16 cellular contexts compared by ENCODE assay signal in genomic region chr5:102975457-102976182, GRCh38.
DNase-seq lines count a peak whose midpoint lies in the region; ATAC-seq and TF ChIP-seq lines count a peak whose summit lies in the region.
"Had no signal": no experiment of that assay in that cellular context is flagged by ENCODE, and none has a peak within 500 bp of the region (broad histone marks: within the 10 kb centered on the region; RNA-seq: fewer than 3 reads in every experiment).

No MANE protein-coding gene starts in this region.

- no peak for ATAC-seq in thoracic aorta (ENCODE audit: insufficient number of reproducible peaks, low FRiP score, low read depth)
- ATAC-seq in T-helper 17 cell, result no peak
- ATAC-seq: gastroesophageal sphincter; naive thymus-derived CD8-positive, alpha-beta T cell; Panc1 had no signal

- peaks cover 14 to 24% of the 10 kb centered on the region in 2 donors for H3K4me1 ChIP-seq in thoracic aorta (ENCODE audit: control insufficient read depth in 1 of 2, low read depth in 2 of 2)
- no peaks in the 10 kb centered on the region for H3K4me1 ChIP-seq in thyroid gland
- H3K4me1 ChIP-seq: gastroesophageal sphincter had no signal

- no peak for TF ChIP-seq POLR2A in thyroid gland (IDR thresholded peaks at IDR 0.05)

- H3K36me3 ChIP-seq in thoracic aorta (no peaks in the 10 kb centered on the region), thyroid gland (no peaks in the 10 kb centered on the region)
- H3K36me3 ChIP-seq: tibial nerve had no signal

- no peak overlapping the region for H3K4me3 ChIP-seq in foreskin fibroblast (ENCODE audit: low read depth in 1 of 2, low read length in 2 of 2)
- no peak overlapping the region for H3K4me3 ChIP-seq in thoracic aorta
- no peak overlapping the region for H3K4me3 ChIP-seq in thyroid gland (replicated peaks in 1 of 3)
- H3K4me3 ChIP-seq: gastroesophageal sphincter, tibial nerve had no signal

- DNase-seq in activated T-cell treated with anti-CD3 and anti-CD28 coated beads, Interleukin-2, amount 50 U/mL, for 24 hours, result no peak
- no peak for DNase-seq in activated T-cell treated with anti-CD3 and anti-CD28 coated beads, Interleukin-2, amount 50 U/mL, for 1 hour
- DNase-seq in astrocyte of the hippocampus (ENCODE audit: low read depth, low spot score) (peak; percentile 49), foreskin fibroblast (peak; percentile 15 to 31), thoracic aorta (ENCODE audit: low spot score) (no peak), thyroid gland (no peak), GF-D8 (lab: John Stamatoyannopoulos, UW) (no peak), T-helper 17 cell (no peak)
- DNase-seq: 8988T; activated CD4-positive, alpha-beta memory T cell treated with anti-CD3 and anti-CD28 coated beads for 36 hours; activated gamma-delta T cell; naive thymus-derived CD8-positive, alpha-beta T cell; NCI-H510A treated with DMSO at 0.1 percent for 48 hours had no signal

- H3K4me3 Mint-ChIP-seq in activated T-cell treated with anti-CD3 and anti-CD28 coated beads, Interleukin-2, amount 50 U/mL, for 24 hours, result no peak overlapping the region
- no peak overlapping the region for H3K4me3 Mint-ChIP-seq in T-helper 17 cell
- H3K4me3 Mint-ChIP-seq: activated CD4-positive, alpha-beta memory T cell treated with anti-CD3 and anti-CD28 coated beads for 36 hours; naive thymus-derived CD8-positive, alpha-beta T cell had no signal

- no peaks in the 10 kb centered on the region for H3K27me3 ChIP-seq in thoracic aorta (replicated peaks; ENCODE audit: insufficient read depth)
- no peaks in the 10 kb centered on the region for H3K27me3 ChIP-seq in thyroid gland
- H3K27me3 ChIP-seq: gastroesophageal sphincter, tibial nerve had no signal

- H3K4me1 Mint-ChIP-seq in activated T-cell treated with anti-CD3 and anti-CD28 coated beads, Interleukin-2, amount 50 U/mL, for 24 hours (ENCODE audit: low read depth), result peaks cover 1% of the 10 kb centered on the region
- no peaks in the 10 kb centered on the region for H3K4me1 Mint-ChIP-seq in T-helper 17 cell
- H3K4me1 Mint-ChIP-seq: naive thymus-derived CD8-positive, alpha-beta T cell had no signal

- H3K9me3 Mint-ChIP-seq in activated T-cell treated with anti-CD3 and anti-CD28 coated beads, Interleukin-2, amount 50 U/mL, for 24 hours, result no peaks in the 10 kb centered on the region
- H3K9me3 Mint-ChIP-seq: activated CD4-positive, alpha-beta memory T cell treated with anti-CD3 and anti-CD28 coated beads for 36 hours; naive thymus-derived CD8-positive, alpha-beta T cell had no signal

- intact Hi-C loops in thyroid gland (cut with DNase I), result no loop called here

- H3K36me3 Mint-ChIP-seq in activated T-cell treated with anti-CD3 and anti-CD28 coated beads, Interleukin-2, amount 50 U/mL, for 24 hours (ENCODE audit: low read depth), result peaks cover 36% of the 10 kb centered on the region
- H3K36me3 Mint-ChIP-seq in T-helper 17 cell (ENCODE audit: low read depth), result peaks cover 3% of the 10 kb centered on the region
- H3K36me3 Mint-ChIP-seq: naive thymus-derived CD8-positive, alpha-beta T cell had no signal

- peak overlapping the region; percentile 15 for H3K27ac Mint-ChIP-seq in activated T-cell treated with anti-CD3 and anti-CD28 coated beads, Interleukin-2, amount 50 U/mL, for 24 hours
- H3K27ac Mint-ChIP-seq in T-helper 17 cell, result no peak overlapping the region
- H3K27ac Mint-ChIP-seq: activated CD4-positive, alpha-beta memory T cell treated with anti-CD3 and anti-CD28 coated beads for 36 hours; naive thymus-derived CD8-positive, alpha-beta T cell had no signal

- no peaks in the 10 kb centered on the region for H3K9me3 ChIP-seq in thoracic aorta
- H3K9me3 ChIP-seq in thyroid gland, result no peaks in the 10 kb centered on the region
- no peaks in the 10 kb centered on the region for H3K9me3 ChIP-seq in T-helper 17 cell (ENCODE audit: control insufficient read depth, low read length, poor library complexity, severe bottlenecking)
- H3K9me3 ChIP-seq: gastroesophageal sphincter, tibial nerve had no signal

- H3K27me3 Mint-ChIP-seq in activated T-cell treated with anti-CD3 and anti-CD28 coated beads, Interleukin-2, amount 50 U/mL, for 24 hours, result no peaks in the 10 kb centered on the region
- H3K27me3 Mint-ChIP-seq in T-helper 17 cell, result no peaks in the 10 kb centered on the region
- H3K27me3 Mint-ChIP-seq: activated CD4-positive, alpha-beta memory T cell treated with anti-CD3 and anti-CD28 coated beads for 36 hours; naive thymus-derived CD8-positive, alpha-beta T cell had no signal

- TF ChIP-seq CTCF in foreskin fibroblast (IDR thresholded peaks at IDR 0.05; ENCODE audit: low read depth, low read length), result no peak
- TF ChIP-seq CTCF in thoracic aorta (IDR thresholded peaks at IDR 0.05), result no peak
- TF ChIP-seq CTCF in thyroid gland (IDR thresholded peaks at IDR 0.05), result no peak

- H3K27ac ChIP-seq in thoracic aorta (peak overlapping the region; percentile 45 to 49), thyroid gland (no peak overlapping the region)
- H3K27ac ChIP-seq: gastroesophageal sphincter, tibial nerve had no signal

- WGBS in thyroid gland, 2 donors, result 80 to 82% methylated on average over 3 of the region's 3 CpGs

Comparison
In these comparisons a context has a peak if more than half of its experiments do, and no peak if none do; other contexts are left out.
1. DNase-seq: peak in astrocyte of the hippocampus (single experiment) and foreskin fibroblast (2 of 2); none in activated T-cell treated with anti-CD3 and anti-CD28 coated beads, Interleukin-2, amount 50 U/mL, for 24 hours (single experiment), activated T-cell treated with anti-CD3 and anti-CD28 coated beads, Interleukin-2, amount 50 U/mL, for 1 hour (single experiment), thoracic aorta (single experiment), thyroid gland (0 of 2), GF-D8 (single experiment) and T-helper 17 cell (0 of 3).
2. H3K27ac ChIP-seq: peak in thoracic aorta (2 of 2); none in thyroid gland (0 of 3).